ENCODE assay signal across 10 cellular contexts in genomic region chr2:27042159-27042661, GRCh38. TPM values are rescaled to one million over a fixed set of nuclear protein-coding genes. Genes with fewer than 3 reads are reported as not detected.
DNase-seq lines count a peak whose midpoint lies in the region; ATAC-seq and TF ChIP-seq lines count a peak whose summit lies in the region.
"Had no signal": no experiment of that assay in that cellular context is flagged by ENCODE, and none has a peak within 500 bp of the region (broad histone marks: within the 10 kb centered on the region; RNA-seq: fewer than 3 reads in every experiment).

No MANE protein-coding gene starts in this region.

- ATAC-seq in GM18511 (IDR thresholded peaks at IDR 0.05; ENCODE audit: unreplicated experiment) = peak; percentile 82
- peak; percentile 65 for ATAC-seq in HG03064 (IDR thresholded peaks at IDR 0.05; ENCODE audit: low read depth, unreplicated experiment)
- ATAC-seq in activated CD8-positive, alpha-beta T cell treated with anti-CD3 and anti-CD28 coated beads, Interleukin-2, amount 10 ng/mL, durations not matched to agents 7 days and 5 days = no peak
- no peak for ATAC-seq in omental fat pad (ENCODE audit: low FRiP score)

- DNase-seq in fibroblast of villous mesenchyme (ENCODE audit: low read depth) = peak; percentile 20
- no peak for DNase-seq in activated CD8-positive, alpha-beta T cell treated with anti-CD3 and anti-CD28 coated beads, Interleukin-2, amount 10 ng/mL, durations not matched to agents 7 days and 5 days
- no peak for DNase-seq in omental fat pad (ENCODE audit: low spot score)
- DNase-seq in T-helper 2 cell = no peak
- DNase-seq: dorsolateral prefrontal cortex, Kasumi-1, midbrain, WERI-Rb-1 had no signal

- H3K27ac Mint-ChIP-seq in activated CD8-positive, alpha-beta T cell treated with anti-CD3 and anti-CD28 coated beads, Interleukin-2, amount 10 ng/mL, durations not matched to agents 7 days and 5 days = no peak overlapping the region

- H3K4me3 Mint-ChIP-seq in activated CD8-positive, alpha-beta T cell treated with anti-CD3 and anti-CD28 coated beads, Interleukin-2, amount 10 ng/mL, durations not matched to agents 7 days and 5 days = no peak overlapping the region

- CTCF ChIA-PET in activated CD8-positive, alpha-beta T cell treated with anti-CD3 and anti-CD28 coated beads, Interleukin-2, amount 10 ng/mL, durations not matched to agents 7 days and 5 days (lab: Charles Lee) = interaction anchor here (1.1 to 1.6 kb wide), 3 partner anchors 9 to 81 kb away, joined by 3 read pairs; partner anchors contain the start of gene AGBL5

- no peak overlapping the region for H3K4me3 ChIP-seq in fibroblast of villous mesenchyme (ENCODE audit: low read depth, low read length)
- H3K4me3 ChIP-seq: dorsolateral prefrontal cortex had no signal

- H3K27me3 Mint-ChIP-seq in activated CD8-positive, alpha-beta T cell treated with anti-CD3 and anti-CD28 coated beads, Interleukin-2, amount 10 ng/mL, durations not matched to agents 7 days and 5 days (ENCODE audit: low read depth) = no peaks in the 10 kb centered on the region

- no peak for TF ChIP-seq CTCF in fibroblast of villous mesenchyme (IDR thresholded peaks at IDR 0.05; ENCODE audit: insufficient read depth, low read depth, low read length)
- no peak for TF ChIP-seq CTCF in omental fat pad (IDR thresholded peaks at IDR 0.05)

- H3K4me1 Mint-ChIP-seq in activated CD8-positive, alpha-beta T cell treated with anti-CD3 and anti-CD28 coated beads, Interleukin-2, amount 10 ng/mL, durations not matched to agents 7 days and 5 days (ENCODE audit: low read depth) = no peaks in the 10 kb centered on the region

- POLR2A ChIA-PET in activated CD8-positive, alpha-beta T cell treated with anti-CD3 and anti-CD28 coated beads, Interleukin-2, amount 10 ng/mL, durations not matched to agents 7 days and 5 days (lab: Charles Lee) = no interaction called here

- peaks cover 48% of the 10 kb centered on the region for H3K36me3 Mint-ChIP-seq in activated CD8-positive, alpha-beta T cell treated with anti-CD3 and anti-CD28 coated beads, Interleukin-2, amount 10 ng/mL, durations not matched to agents 7 days and 5 days (ENCODE audit: low read depth)

- H3K9me3 Mint-ChIP-seq in activated CD8-positive, alpha-beta T cell treated with anti-CD3 and anti-CD28 coated beads, Interleukin-2, amount 10 ng/mL, durations not matched to agents 7 days and 5 days (ENCODE audit: insufficient read depth) = no peaks in the 10 kb centered on the region

RNA-seq across cellular contexts. Expression of gene AGBL5, which starts 9.3 kb away (rescaled TPM):
- total RNA-seq in fibroblast of villous mesenchyme = 27.7 and 35.0 TPM in 2 replicates
- total RNA-seq in activated CD8-positive, alpha-beta T cell treated with anti-CD3 and anti-CD28 coated beads, Interleukin-2, amount 10 ng/mL, durations not matched to agents 7 days and 5 days = 10 to 100 TPM; 13.9 to 14.8 TPM
- 10 to 100 TPM in 2 of 4 donors, 1 to 10 TPM in 2; 6.8 to 14.4 (median 10.3) TPM for total RNA-seq in omental fat pad

RNA-seq across cellular contexts. Expression of gene TMEM214, which starts 9.4 kb away (rescaled TPM):
- total RNA-seq in fibroblast of villous mesenchyme = 57.7 and 70.4 TPM in 2 replicates
- 10 to 100 TPM; 73.7 to 75.6 TPM for total RNA-seq in activated CD8-positive, alpha-beta T cell treated with anti-CD3 and anti-CD28 coated beads, Interleukin-2, amount 10 ng/mL, durations not matched to agents 7 days and 5 days
- 10 to 100 TPM; 52.4 to 76.0 (median 64.7) TPM for total RNA-seq in omental fat pad

RNA-seq across cellular contexts. Expression of gene OST4, which starts 29.2 kb away (rescaled TPM):
- total RNA-seq in fibroblast of villous mesenchyme (239 and 282 TPM in 2 replicates), omental fat pad (100 to 1,000 TPM; 221 to 396 (median 282) TPM)
- total RNA-seq in activated CD8-positive, alpha-beta T cell treated with anti-CD3 and anti-CD28 coated beads, Interleukin-2, amount 10 ng/mL, durations not matched to agents 7 days and 5 days = 100 to 1,000 TPM; 334 to 346 TPM

RNA-seq across cellular contexts. Expression of gene EMILIN1, which starts 36.2 kb away (rescaled TPM):
- total RNA-seq in fibroblast of villous mesenchyme (144 and 160 TPM in 2 replicates), omental fat pad (10 to 100 TPM; 27.5 to 62.7 (median 41.2) TPM)
- total RNA-seq in activated CD8-positive, alpha-beta T cell treated with anti-CD3 and anti-CD28 coated beads, Interleukin-2, amount 10 ng/mL, durations not matched to agents 7 days and 5 days = 1 to 10 TPM; 1.1 to 1.4 TPM

RNA-seq across cellular contexts. Expression of gene KHK, which starts 44.4 kb away (rescaled TPM):
- 0.97 and 1.3 TPM in 2 replicates for total RNA-seq in fibroblast of villous mesenchyme
- 10 to 100 TPM; 12.1 to 12.4 TPM for total RNA-seq in activated CD8-positive, alpha-beta T cell treated with anti-CD3 and anti-CD28 coated beads, Interleukin-2, amount 10 ng/mL, durations not matched to agents 7 days and 5 days
- 1 to 10 TPM; 1.6 to 3.3 (median 2.1) TPM for total RNA-seq in omental fat pad

Comparison
In these comparisons a context has a peak if more than half of its experiments do, and no peak if none do; other contexts are left out.
1. ATAC-seq: peak in GM18511 (single experiment) and HG03064 (single experiment); none in activated CD8-positive, alpha-beta T cell treated with anti-CD3 and anti-CD28 coated beads, Interleukin-2, amount 10 ng/mL, durations not matched to agents 7 days and 5 days (single experiment) and omental fat pad (single experiment).